In the genomic region with DNA sequence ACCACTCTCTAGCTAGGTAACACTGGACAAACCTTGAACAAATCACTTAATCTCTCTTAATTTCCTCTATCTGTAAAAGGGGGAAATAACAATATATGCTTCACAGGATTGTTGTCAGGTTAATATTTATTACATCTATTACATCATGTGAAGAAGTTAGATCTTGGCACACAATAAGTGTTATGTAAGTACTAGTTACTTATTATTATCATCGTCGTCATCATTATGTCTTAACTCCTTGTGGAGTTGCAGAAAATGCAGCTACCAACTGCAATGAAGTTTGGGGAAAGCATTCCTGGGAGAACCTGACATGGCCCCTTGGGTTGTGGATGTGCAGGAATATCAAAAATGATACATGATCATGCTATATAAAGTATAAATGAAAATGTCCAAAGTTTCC, we compare ENCODE assay signal across 24 cellular contexts. TPM values are rescaled to one million over a fixed set of nuclear protein-coding genes. Genes with fewer than 3 reads are reported as not detected.
"Had no signal": no experiment of that assay in that cellular context is flagged by ENCODE, and none has a peak within 500 bp of the region (broad histone marks: within the 10 kb centered on the region; RNA-seq: fewer than 3 reads in every experiment).

No MANE protein-coding gene starts in this region.

- H3K36me3 ChIP-seq: cardiac muscle cell, heart right ventricle, left lung, neural progenitor cell, sigmoid colon had no signal

- H3K4me1 ChIP-seq: body of pancreas, heart right ventricle, left lung, neural progenitor cell, sigmoid colon had no signal

- H3K27me3 ChIP-seq: body of pancreas, heart right ventricle, left lung, neural progenitor cell, sigmoid colon had no signal

- DNase-seq: activated CD4-positive, alpha-beta memory T cell treated with anti-CD3 and anti-CD28 coated beads, Interleukin-2, amount 10 ng/mL, durations not matched to agents 7 days and 5 days; activated CD4-positive, alpha-beta T cell treated with anti-CD3 and anti-CD28 coated beads for 48 hours; activated gamma-delta T cell treated with Interleukin-2 at 50 U/mL for 16 hours; activated T-cell treated with anti-CD3 and anti-CD28 coated beads for 4 hours; anterior cingulate cortex; body of pancreas; effector CD4-positive, alpha-beta T cell; erythroblast; foreskin fibroblast; heart right ventricle; left lung; naive thymus-derived CD8-positive, alpha-beta T cell; posterior cingulate gyrus; sigmoid colon; stimulated activated CD4-positive, alpha-beta T cell treated with anti-CD3 and anti-CD28 coated beads, Interleukin-15, amount 100 ng/mL, for 24 hours; stimulated activated naive CD4-positive, alpha-beta T cell had no signal

- H3K9me3 ChIP-seq: body of pancreas, heart right ventricle, left lung, sigmoid colon had no signal

- H3K4me3 ChIP-seq: body of pancreas, cardiac muscle cell, heart right ventricle, left lung, lung, neural progenitor cell, sigmoid colon, smooth muscle cell had no signal

- H3K27ac ChIP-seq: body of pancreas, cardiac muscle cell, heart right ventricle, left lung, neural progenitor cell, sigmoid colon had no signal

- H3K4me2 ChIP-seq: neural progenitor cell, smooth muscle cell had no signal

- H2AFZ ChIP-seq: neural progenitor cell had no signal

- ATAC-seq: body of pancreas; heart right ventricle; left lung; naive thymus-derived CD8-positive, alpha-beta T cell had no signal

- H3K9ac ChIP-seq: neural progenitor cell had no signal

RNA-seq across cellular contexts. Expression of a gene that starts 4.8 kb away (rescaled TPM):
- total RNA-seq: cardiac muscle cell; chondrocyte; smooth muscle cell; T-helper 2 cell treated with Interferon-gamma antibody and Interleukin-4, amounts not matched to agents 100 ng/mL and 5 ng/mL, for 36 hours had no signal
- polyA plus RNA-seq: cardiac muscle cell, keratinocyte, smooth muscle cell had no signal

RNA-seq across cellular contexts. Expression of a gene that starts 42.5 kb away (rescaled TPM):
- total RNA-seq: activated CD4-positive, alpha-beta memory T cell treated with anti-CD3 and anti-CD28 coated beads, Interleukin-2, amount 10 ng/mL, durations not matched to agents 7 days and 5 days; cardiac muscle cell; chondrocyte; naive thymus-derived CD8-positive, alpha-beta T cell; omental fat pad; smooth muscle cell; T-helper 2 cell treated with Interferon-gamma antibody and Interleukin-4, amounts not matched to agents 100 ng/mL and 5 ng/mL, for 36 hours had no signal
- polyA plus RNA-seq: cardiac muscle cell; keratinocyte; naive thymus-derived CD8-positive, alpha-beta T cell; sigmoid colon; smooth muscle cell had no signal
